In the genomic region with DNA sequence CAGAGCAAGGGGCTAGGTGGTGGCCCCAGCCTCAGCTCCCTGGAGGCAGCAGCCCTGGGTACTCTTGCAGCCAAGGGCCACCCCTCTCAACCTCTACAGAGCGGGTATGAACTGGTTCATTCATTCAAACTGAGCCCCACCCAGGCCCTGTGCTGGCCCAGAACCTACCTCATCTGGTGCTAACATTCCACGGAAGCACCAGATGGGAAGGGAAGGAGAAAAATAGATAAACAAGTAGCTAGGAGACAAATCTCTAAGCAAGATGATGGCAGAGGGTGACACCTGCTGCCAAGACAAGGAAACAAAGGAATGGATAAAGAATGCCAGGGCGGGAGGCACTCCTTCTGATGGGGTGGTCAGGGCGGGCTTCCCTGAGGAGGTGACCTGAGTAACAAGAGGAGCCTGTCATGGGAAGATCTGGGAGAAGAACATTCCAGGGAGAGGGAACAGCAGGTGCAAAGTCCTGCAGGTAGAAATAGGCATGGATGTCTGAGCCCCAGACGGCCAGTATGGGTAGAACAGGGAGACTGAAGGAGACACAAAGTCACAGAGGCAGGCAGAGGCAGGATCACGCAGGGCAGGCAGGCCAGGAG, we compare ENCODE assay signal across 1 cellular context.
TF ChIP-seq lines count a peak whose summit lies in the region.

No MANE protein-coding gene starts in this region.

TF ChIP-seq in K562, 482 proteins besides CTCF, POLR2A, EP300 and RAD21:
- TF ChIP-seq FOXK2 (conservative IDR thresholded peaks at IDR 0.05 in 1 of 2, IDR thresholded peaks at IDR 0.05 in 1 of 2; ENCODE audit: low read depth in 2 of 2), result peak in 1 of 2 experiments; percentile 34; a peak in 1 of 4 replicates
- peak; percentile 21 for TF ChIP-seq RBM25 (IDR thresholded peaks at IDR 0.05; ENCODE audit: low read depth, low read length, severe bottlenecking)
- no peak for TF ChIP-seq ZBTB5 (IDR thresholded peaks at IDR 0.05)
- 0 out of 2 replicates have a peak, but pooled peaks have one; percentile 38 for TF ChIP-seq BCOR (IDR thresholded peaks at IDR 0.05)
- no peak for TF ChIP-seq DACH1 (IDR thresholded peaks at IDR 0.05; ENCODE audit: partially characterized antibody)
- TF ChIP-seq ZFP36 (IDR thresholded peaks at IDR 0.05; ENCODE audit: low read depth, low read length, partially characterized antibody), result peak; percentile 98
- TF ChIP-seq ZEB2 (IDR thresholded peaks at IDR 0.05), result peak; percentile 11; the same call in 1 of the 2 replicates
- peak; percentile 70 for TF ChIP-seq SMARCA5 (IDR thresholded peaks at IDR 0.05)
- TF ChIP-seq EP400 (IDR thresholded peaks at IDR 0.05), result peak; percentile 27; the same call in 1 of the 2 replicates
- no peak for TF ChIP-seq ETV5 (CRISPR knock-in tag; IDR thresholded peaks at IDR 0.05; ENCODE audit: low read depth)
- 0 out of 2 replicates have a peak, but pooled peaks have one; percentile 16 for TF ChIP-seq TOE1 (IDR thresholded peaks at IDR 0.05; ENCODE audit: borderline replicate concordance)
- no peak for TF ChIP-seq TOE1 (CRISPR knock-in tag; IDR thresholded peaks at IDR 0.05; ENCODE audit: borderline replicate concordance, low read depth)
- 0 out of 2 replicates have a peak, but pooled peaks have one; percentile 69 for TF ChIP-seq HDGF (IDR thresholded peaks at IDR 0.05)
